Comparison of ENCODE assay signal across 13 cellular contexts in genomic region chr1:160451859-160452232, GRCh38. TPM values are rescaled to one million over a fixed set of nuclear protein-coding genes. Genes with fewer than 3 reads are reported as not detected.
A peak's percentile ranks its signal among the peaks of the same experiment; 100 is the strongest.
DNase-seq lines count a peak whose midpoint lies in the region; ATAC-seq and TF ChIP-seq lines count a peak whose summit lies in the region.
"Had no signal": no experiment of that assay in that cellular context is flagged by ENCODE, and none has a peak within 500 bp of the region (broad histone marks: within the 10 kb centered on the region; RNA-seq: fewer than 3 reads in every experiment).

No MANE protein-coding gene starts in this region.

- no peaks in the 10 kb centered on the region for H3K36me3 ChIP-seq in Loucy (ENCODE audit: insufficient read depth, low read length)
- H3K36me3 ChIP-seq: prostate gland had no signal

- H3K9me3 ChIP-seq in Loucy (ENCODE audit: insufficient read depth, low read depth, low read length): no peaks in the 10 kb centered on the region
- H3K9me3 ChIP-seq: prostate gland had no signal

- H4K20me1 ChIP-seq in Loucy (ENCODE audit: insufficient read depth, low read length, poor library complexity, severe bottlenecking): no peaks in the 10 kb centered on the region

- no peak for DNase-seq in activated T-cell treated with anti-CD3 and anti-CD28 coated beads, Interleukin-2, amount 50 U/mL, for 72 hours
- DNase-seq in activated T-cell treated with anti-CD3 and anti-CD28 coated beads for 4 hours (no peak), DMS153 (lab: John Stamatoyannopoulos, UW) (no peak), NCI-H1105 treated with DMSO at 0.1 percent for 48 hours (lab: John Stamatoyannopoulos, UW) (no peak)
- DNase-seq in naive thymus-derived CD8-positive, alpha-beta T cell: no peak
- DNase-seq: mesenchymal stem cell; NCI-H446 treated with DMSO at 0.1 percent for 48 hours; stimulated activated CD4-positive, alpha-beta T cell treated with anti-CD3 and anti-CD28 coated beads, Interleukin-4, amount 100 ng/mL, for 1 hour; substantia nigra had no signal

- no peaks in the 10 kb centered on the region for H3K79me2 ChIP-seq in Loucy (ENCODE audit: insufficient read depth, low read length)

- no peak for ATAC-seq in activated T-cell treated with anti-CD3 and anti-CD28 coated beads, Interleukin-2, amount 50 U/mL, for 72 hours (replicated peaks in 1 of 2)
- peak; percentile 43 for ATAC-seq in GM21576 (IDR thresholded peaks at IDR 0.05; ENCODE audit: unreplicated experiment)
- ATAC-seq in naive thymus-derived CD8-positive, alpha-beta T cell: no peak
- ATAC-seq in HG02870 (IDR thresholded peaks at IDR 0.05; ENCODE audit: unreplicated experiment): no peak

- H3K27me3 Mint-ChIP-seq in activated T-cell treated with anti-CD3 and anti-CD28 coated beads, Interleukin-2, amount 50 U/mL, for 72 hours (ENCODE audit: low read depth): no peaks in the 10 kb centered on the region
- no peaks in the 10 kb centered on the region for H3K27me3 Mint-ChIP-seq in naive thymus-derived CD8-positive, alpha-beta T cell

- H3K4me3 Mint-ChIP-seq in activated T-cell treated with anti-CD3 and anti-CD28 coated beads, Interleukin-2, amount 50 U/mL, for 72 hours: peak overlapping the region; percentile 61 to 78
- peak overlapping the region in 5 of 10 donors; percentile 2 to 52 (median 34) for H3K4me3 Mint-ChIP-seq in naive thymus-derived CD8-positive, alpha-beta T cell

- H3K4me2 ChIP-seq in Loucy (ENCODE audit: low read depth, low read length, poor library complexity, severe bottlenecking): no peak overlapping the region

- POLR2A ChIA-PET in naive thymus-derived CD8-positive, alpha-beta T cell (lab: Charles Lee): interaction anchor here (0.5 to 1.6 kb wide), 6 partner anchors 8 to 211 kb away, joined by 3 to 7 read pairs (median 3); no protein-coding TSS in a partner anchor

- H3K4me1 ChIP-seq in Loucy (ENCODE audit: insufficient read depth, low read length, poor library complexity, severe bottlenecking): peaks cover 11% of the 10 kb centered on the region
- H3K4me1 ChIP-seq: prostate gland had no signal

- H3K9ac ChIP-seq in Loucy (ENCODE audit: low read depth, low read length, poor library complexity, severe bottlenecking): no peak overlapping the region

- H3K27me3 ChIP-seq in Loucy (ENCODE audit: insufficient read depth, low read length, poor library complexity, severe bottlenecking): no peaks in the 10 kb centered on the region

- H3K4me3 ChIP-seq in Loucy (ENCODE audit: low read length, poor library complexity, severe bottlenecking): no peak overlapping the region
- H3K4me3 ChIP-seq: prostate gland had no signal

- H3K4me1 Mint-ChIP-seq in activated T-cell treated with anti-CD3 and anti-CD28 coated beads, Interleukin-2, amount 50 U/mL, for 72 hours (ENCODE audit: low read depth): peaks cover 84% of the 10 kb centered on the region
- peaks cover 17 to 52% (median 51%) of the 10 kb centered on the region in 4 donors for H3K4me1 Mint-ChIP-seq in naive thymus-derived CD8-positive, alpha-beta T cell

- no peaks in the 10 kb centered on the region for H3K9me2 ChIP-seq in Loucy (replicated peaks; ENCODE audit: low read depth, low read length)

- H3K27ac Mint-ChIP-seq in activated T-cell treated with anti-CD3 and anti-CD28 coated beads, Interleukin-2, amount 50 U/mL, for 72 hours: peak overlapping the region; percentile 84
- peak overlapping the region in 7 of 10 donors; percentile 1 to 78 (median 26) for H3K27ac Mint-ChIP-seq in naive thymus-derived CD8-positive, alpha-beta T cell

- H3K36me3 Mint-ChIP-seq in activated T-cell treated with anti-CD3 and anti-CD28 coated beads, Interleukin-2, amount 50 U/mL, for 72 hours (ENCODE audit: insufficient read depth in 2 of 2): no peaks in the 10 kb centered on the region
- H3K36me3 Mint-ChIP-seq in naive thymus-derived CD8-positive, alpha-beta T cell: no peaks in the 10 kb centered on the region

- H3F3A ChIP-seq in Loucy (ENCODE audit: low read depth): no peaks in the 10 kb centered on the region

- H3K9me3 Mint-ChIP-seq in activated T-cell treated with anti-CD3 and anti-CD28 coated beads, Interleukin-2, amount 50 U/mL, for 72 hours: peaks cover 0 to 2% of the 10 kb centered on the region in 2 donors
- no peaks in the 10 kb centered on the region for H3K9me3 Mint-ChIP-seq in naive thymus-derived CD8-positive, alpha-beta T cell

- no peak for TF ChIP-seq CTCF in Loucy (conservative IDR thresholded peaks at IDR 0.05; ENCODE audit: low read length)

- peak overlapping the region; percentile 44; the same call in 1 of the 2 replicates for H2AFZ ChIP-seq in Loucy (ENCODE audit: low read length)

RNA-seq across cellular contexts. Expression of gene VANGL2, which starts 51.5 kb away (rescaled TPM):
- total RNA-seq in activated T-cell treated with anti-CD3 and anti-CD28 coated beads, Interleukin-2, amount 50 U/mL, for 72 hours: under 1 TPM; 0.28 to 0.55 TPM
- total RNA-seq in naive thymus-derived CD8-positive, alpha-beta T cell: under 1 TPM; 0.10 to 0.14 TPM
- polyA plus RNA-seq in naive thymus-derived CD8-positive, alpha-beta T cell: not detected
